14 cellular contexts compared by ENCODE assay signal in the genomic region with DNA sequence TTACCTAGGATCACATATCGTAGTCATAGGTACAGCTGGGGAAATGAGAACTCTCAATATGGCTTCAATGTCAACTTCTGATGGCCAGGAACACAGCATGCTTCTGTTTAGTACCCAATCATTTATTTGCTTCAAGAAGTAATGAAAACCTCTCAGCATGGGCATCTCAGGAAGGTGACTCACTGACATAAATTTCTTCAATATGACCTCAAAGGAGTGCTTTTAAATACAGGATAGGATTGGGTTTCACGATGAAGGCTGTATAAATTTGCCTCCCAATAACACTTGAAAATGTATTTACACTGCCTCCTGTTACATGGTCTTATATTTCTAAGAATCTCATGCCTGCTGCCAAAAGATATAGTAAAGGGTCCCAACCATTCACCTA. TPM values are rescaled to one million over a fixed set of nuclear protein-coding genes. Genes with fewer than 3 reads are reported as not detected.
A peak's percentile ranks its signal among the peaks of the same experiment; 100 is the strongest.
DNase-seq lines count a peak whose midpoint lies in the region; TF ChIP-seq lines count a peak whose summit lies in the region.
"Had no signal": no experiment of that assay in that cellular context is flagged by ENCODE, and none has a peak within 500 bp of the region (broad histone marks: within the 10 kb centered on the region; RNA-seq: fewer than 3 reads in every experiment).

No MANE protein-coding gene starts in this region.

- H3K4me1 ChIP-seq in H9 (ENCODE audit: insufficient read depth, low read length), result no peaks in the 10 kb centered on the region
- peaks cover 11 to 58% of the 10 kb centered on the region in 2 donors for H3K4me1 ChIP-seq in ascending aorta

- no peak overlapping the region for H3K27ac Mint-ChIP-seq in H9

- H3K4me1 Mint-ChIP-seq in H9, result no peaks in the 10 kb centered on the region

- H3K4ac ChIP-seq in H9 (ENCODE audit: low read depth, low read length), result no peak overlapping the region

- DNase-seq in A172 (ENCODE audit: low spot score) (peak; percentile 3), H9 (no peak), ascending aorta (ENCODE audit: low spot score in 2 of 2) (no peak), fibroblast of mammary gland (ENCODE audit: low read depth) (peak; percentile 20), iPS-NIHi11 (ENCODE audit: low spot score) (no peak), H7 (no peak), globus pallidus (ENCODE audit: low spot score) (no peak), NCI-H1092 treated with DMSO at 0.1 percent for 48 hours (lab: John Stamatoyannopoulos, UW) (no peak)
- DNase-seq: NCI-H1436, NCI-H2081, NCI-H510A treated with DMSO at 0.1 percent for 48 hours, NCI-H82 had no signal

- no peak overlapping the region for H3K9ac ChIP-seq in H9 (ENCODE audit: extremely low read depth, insufficient read length, low read length)

- H3K36me3 ChIP-seq in ascending aorta, result peaks cover 20 to 32% of the 10 kb centered on the region in 2 donors
- no peaks in the 10 kb centered on the region for H3K36me3 ChIP-seq in H7 (replicated peaks; ENCODE audit: control insufficient read depth, insufficient read depth, low read length)

- no CpG with 5 or more reads among the region's 2 CpGs for WGBS in H9 (ENCODE audit: extremely low coverage, insufficient read length, low lambda C conversion rate)

- H3K18ac ChIP-seq in H9 (ENCODE audit: insufficient read length, low read depth, low read length), result no peak overlapping the region

- no peak overlapping the region for H3T11ph ChIP-seq in H9 (ENCODE audit: low read length)

- peak overlapping the region; percentile 75 for H2BK20ac ChIP-seq in H9 (ENCODE audit: low read depth, low read length, poor library complexity, severe bottlenecking)

- no peak overlapping the region for H2BK120ac ChIP-seq in H9 (ENCODE audit: low read depth, low read length, poor library complexity, severe bottlenecking)

- no peak overlapping the region for H2AFZ ChIP-seq in H9 (ENCODE audit: low read length)

- no peak overlapping the region for H2BK12ac ChIP-seq in H9 (ENCODE audit: insufficient read length, low read depth, low read length)

- H2AK5ac ChIP-seq in H9 (ENCODE audit: insufficient read length, low read length), result no peak overlapping the region

- H3K9me3 ChIP-seq in H9 (ENCODE audit: control insufficient read depth, low read depth, low read length) (no peaks in the 10 kb centered on the region), ascending aorta (no peaks in the 10 kb centered on the region)

- H2BK5ac ChIP-seq in H9 (ENCODE audit: insufficient read length, low read length), result no peak overlapping the region

- H3K79me2 ChIP-seq in H9 (ENCODE audit: insufficient read depth, low read length), result no peaks in the 10 kb centered on the region

- no peak overlapping the region for H3K14ac ChIP-seq in H9 (ENCODE audit: insufficient read depth, low read length)

- H3K36me3 Mint-ChIP-seq in H9 (ENCODE audit: insufficient read depth in 1 of 3, low read depth in 3 of 3), result no peaks in the 10 kb centered on the region

- no peak overlapping the region for H4K8ac ChIP-seq in H9 (replicated peaks; ENCODE audit: insufficient read length, low read depth, low read length)

- H3K23ac ChIP-seq in H9 (ENCODE audit: insufficient read length, low read depth, low read length), result no peak overlapping the region

- no peak overlapping the region for H3K56ac ChIP-seq in H9 (ENCODE audit: insufficient read length, low read depth, low read length)

- H2BK15ac ChIP-seq in H9 (ENCODE audit: low read depth, low read length), result no peak overlapping the region

- H3K4me2 ChIP-seq in H9 (ENCODE audit: insufficient read depth, insufficient read length, low read length), result no peak overlapping the region

- H3K27me3 ChIP-seq in H9 (ENCODE audit: insufficient read depth, low read length), result no peaks in the 10 kb centered on the region
- H3K27me3 ChIP-seq in ascending aorta, result no peaks in the 10 kb centered on the region
- H3K27me3 ChIP-seq in H7 (ENCODE audit: control insufficient read depth, insufficient read depth, low read length), result no peaks in the 10 kb centered on the region

- H3K4me3 Mint-ChIP-seq in H9, result no peak overlapping the region

- TF ChIP-seq CTCF in H9 (conservative IDR thresholded peaks at IDR 0.05) (no peak), ascending aorta (IDR thresholded peaks at IDR 0.05) (no peak), fibroblast of mammary gland (conservative IDR thresholded peaks at IDR 0.05; ENCODE audit: control insufficient read depth, insufficient read depth, low read depth, low read length) (no peak)

- H4K5ac ChIP-seq in H9 (ENCODE audit: insufficient read length, low read depth, low read length), result no peak overlapping the region

- no peaks in the 10 kb centered on the region for H4K20me1 ChIP-seq in H9 (ENCODE audit: control insufficient read depth, insufficient read depth, insufficient read length)

- H3K79me1 ChIP-seq in H9 (ENCODE audit: insufficient read depth, low read depth, low read length, poor library complexity, severe bottlenecking), result no peaks in the 10 kb centered on the region

- H3K4me3 ChIP-seq in ascending aorta (no peak overlapping the region), fibroblast of mammary gland (ENCODE audit: control insufficient read depth, low read depth, low read length) (no peak overlapping the region), H7 (ENCODE audit: insufficient read depth, low read depth, low read length) (no peak overlapping the region)

- H3K27me3 Mint-ChIP-seq in H9 (ENCODE audit: low read depth), result peaks cover 11% of the 10 kb centered on the region; the same call in 1 of the 2 replicates

- H3K9me3 Mint-ChIP-seq in H9, result no peaks in the 10 kb centered on the region

- H4K91ac ChIP-seq in H9 (ENCODE audit: insufficient read length, low read depth, low read length), result no peak overlapping the region

- intact Hi-C loops in ascending aorta (cut with DNase I), result no loop called here

- no peak overlapping the region for H3K27ac ChIP-seq in H9 (ENCODE audit: insufficient read length, low read depth, low read length)
- peak overlapping the region; percentile 10 to 35 for H3K27ac ChIP-seq in ascending aorta
- H3K27ac ChIP-seq: 22Rv1, C4-2B had no signal

- no peaks in the 10 kb centered on the region for H3K23me2 ChIP-seq in H9 (ENCODE audit: insufficient read length, low read depth, low read length, poor library complexity, severe bottlenecking)

RNA-seq across cellular contexts. Expression of a gene that starts 15.1 kb away (rescaled TPM):
- total RNA-seq in A172 (2014; rRNA removed; shearing (Covaris generic)), result 1.9 and 2.1 TPM in 2 replicates
- total RNA-seq in H9 (2021) (not detected in 2 replicates), ascending aorta (231 TPM)
- 0.03 TPM in 1 of 2 replicates, not detected in the other for total RNA-seq in H7 (2014; rRNA removed; shearing (Covaris generic))

Comparison
In these comparisons a context has a peak if more than half of its experiments do, and no peak if none do; other contexts are left out.
1. DNase-seq: peak in A172 (single experiment) and fibroblast of mammary gland (single experiment); none in H9 (single experiment), ascending aorta (0 of 2), iPS-NIHi11 (single experiment), H7 (single experiment), globus pallidus (single experiment) and NCI-H1092 treated with DMSO at 0.1 percent for 48 hours (single experiment).
2. RNA of a gene that starts 15.1 kb away (total RNA-seq): 231 TPM in ascending aorta (single experiment); 1.9 to 2.1 TPM in A172, 0.03 TPM in H7 and not detected in H9; every median in the first group is over 10 times any median in the second.